8 cellular contexts compared by ENCODE assay signal in the genomic region with DNA sequence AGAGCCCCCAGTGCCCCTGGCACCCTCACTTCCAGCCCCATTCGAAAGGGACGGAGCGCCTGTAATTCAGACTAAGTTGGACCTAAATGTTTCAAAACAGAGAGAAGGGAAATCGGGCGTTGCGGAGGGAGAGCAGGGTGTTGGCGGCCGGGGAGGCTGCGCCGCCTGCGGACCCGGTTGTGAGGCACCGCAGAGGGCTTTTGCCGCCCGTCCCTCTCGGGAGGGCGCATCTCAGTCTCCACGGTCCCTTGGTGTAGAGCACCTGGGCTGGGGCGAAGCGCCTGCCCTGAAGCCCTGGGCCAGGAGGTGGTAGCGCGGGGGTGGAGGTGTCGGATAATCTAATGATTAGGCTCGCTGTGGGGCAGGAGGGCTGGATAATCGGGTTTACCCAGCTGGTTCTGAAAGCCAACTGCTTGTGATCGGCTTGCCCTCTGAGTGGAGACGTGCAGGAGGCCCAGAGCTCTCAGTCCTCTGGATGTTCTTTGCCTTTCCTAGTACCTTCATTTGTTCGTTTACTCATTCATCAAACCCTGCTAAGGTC. TPM values are rescaled to one million over a fixed set of nuclear protein-coding genes. Genes with fewer than 3 reads are reported as not detected.
DNase-seq lines count a peak whose midpoint lies in the region; ATAC-seq and TF ChIP-seq lines count a peak whose summit lies in the region.

No MANE protein-coding gene starts in this region.

- no peaks in the 10 kb centered on the region for H4K20me1 ChIP-seq in OCI-LY1 (ENCODE audit: insufficient read depth, low read length)

- H3K4me2 ChIP-seq in OCI-LY1 (ENCODE audit: low read length): peak overlapping the region; percentile 96

- TF ChIP-seq POLR2A in heart left ventricle (IDR thresholded peaks at IDR 0.05): no peak

- no peaks in the 10 kb centered on the region for H3K9me2 ChIP-seq in OCI-LY1 (ENCODE audit: low read depth, low read length)

- H3K9ac ChIP-seq in OCI-LY1 (ENCODE audit: low read length): peak overlapping the region; percentile 84

- no peaks in the 10 kb centered on the region for H3K36me3 ChIP-seq in OCI-LY1 (ENCODE audit: insufficient read depth, low read length)
- no peaks in the 10 kb centered on the region for H3K36me3 ChIP-seq in heart left ventricle

- H3K4me1 ChIP-seq in OCI-LY1 (ENCODE audit: insufficient read depth, low read length, severe bottlenecking) (peaks cover 74% of the 10 kb centered on the region), heart left ventricle (peaks cover 0 to 51% (median 38%) of the 10 kb centered on the region in 12 donors)

- no peak overlapping the region for H2AFZ ChIP-seq in OCI-LY1 (ENCODE audit: low read length)

- H3K27me3 ChIP-seq in OCI-LY1 (ENCODE audit: insufficient read depth, low read length) (no peaks in the 10 kb centered on the region), heart left ventricle (peaks cover 0 to 3% (median 0%) of the 10 kb centered on the region in 9 donors)

- intact Hi-C loops in heart left ventricle (cut with DNase I): loop anchor here in 8 of 10 donors (2.0 to 10.0 kb wide), 12 partner anchors 47 to 253 kb away; no protein-coding TSS in a partner anchor

- peaks cover 47% of the 10 kb centered on the region for H3K79me2 ChIP-seq in OCI-LY1 (ENCODE audit: insufficient read depth, low read length)

- no peaks in the 10 kb centered on the region for H3K9me3 ChIP-seq in OCI-LY1 (ENCODE audit: low read length)
- H3K9me3 ChIP-seq in heart left ventricle: no peaks in the 10 kb centered on the region

- H3K4me3 ChIP-seq in OCI-LY1 (ENCODE audit: low read depth, low read length, poor library complexity, severe bottlenecking): peak overlapping the region; percentile 92
- peak overlapping the region; percentile 70 to 95 (median 86) for H3K4me3 ChIP-seq in heart left ventricle

- 0% methylated on average over 16 to 28 of the region's 28 CpGs for WGBS in heart left ventricle, 4 donors

- no peaks in the 10 kb centered on the region for H3F3A ChIP-seq in OCI-LY1 (ENCODE audit: insufficient read depth, low read length)

- H3K27ac ChIP-seq in OCI-LY1 (ENCODE audit: low read depth, low read length, poor library complexity, severe bottlenecking) (peak overlapping the region; percentile 71), heart left ventricle (peak overlapping the region; percentile 87 to 97 (median 94))

- TF ChIP-seq CTCF in GM20000 (IDR thresholded peaks at IDR 0.05; ENCODE audit: extremely low read depth, missing control alignments) (no peak), OCI-LY1 (IDR thresholded peaks at IDR 0.05; ENCODE audit: low read length) (no peak), heart left ventricle (IDR thresholded peaks at IDR 0.05) (no peak)

- ATAC-seq in heart left ventricle (peak in 2 of 4 donors; percentile 2 to 20), HG03571 (IDR thresholded peaks at IDR 0.05; ENCODE audit: unreplicated experiment) (no peak)

- DNase-seq in AG20443 (ENCODE audit: low spot score) (peak; percentile 28), GM20000 (ENCODE audit: low spot score) (peak; percentile 30), heart left ventricle (peak in 4 of 5 donors; percentile 20 to 69 (median 32)), putamen (ENCODE audit: low spot score) (peak; percentile 18), MV-4-11 (lab: John Stamatoyannopoulos, UW) (no peak)
- DNase-seq in activated naive CD4-positive, alpha-beta T cell treated with anti-CD3 and anti-CD28 coated beads, Interleukin-2, amount 50 U/mL, for 16 hours: peak; percentile 28

RNA-seq across cellular contexts. Expression of a gene that starts 0.9 kb away (rescaled TPM):
- total RNA-seq in heart left ventricle: 10 to 100 TPM; 35.1 to 92.6 (median 68.4) TPM
- polyA plus RNA-seq in heart left ventricle: 10 to 100 TPM; 18.2 to 58.3 TPM
